ENCODE assay signal across 1 cellular context in genomic region chr17:28170771-28171170, GRCh38.
TF ChIP-seq lines count a peak whose summit lies in the region.

No MANE protein-coding gene starts in this region.

TF ChIP-seq in H1, 55 proteins besides CTCF, POLR2A, EP300 and RAD21 (continued from another document):
- TF ChIP-seq SRF (IDR thresholded peaks at IDR 0.05; ENCODE audit: low read depth, low read length), result no peak
- TF ChIP-seq EGR1 (IDR thresholded peaks at IDR 0.05; ENCODE audit: borderline replicate concordance, low read depth, low read length), result no peak
- no peak for TF ChIP-seq PHF8 (conservative IDR thresholded peaks at IDR 0.05; ENCODE audit: low read depth, low read length)
- no peak for TF ChIP-seq TEAD4 (IDR thresholded peaks at IDR 0.05; ENCODE audit: low read depth, low read length)
- no peak for TF ChIP-seq BACH1 (IDR thresholded peaks at IDR 0.05; ENCODE audit: low read length)
TF ChIP-seq in H1: peak in this region for 0.
